ENCODE assay signal across 18 cellular contexts in the genomic region with DNA sequence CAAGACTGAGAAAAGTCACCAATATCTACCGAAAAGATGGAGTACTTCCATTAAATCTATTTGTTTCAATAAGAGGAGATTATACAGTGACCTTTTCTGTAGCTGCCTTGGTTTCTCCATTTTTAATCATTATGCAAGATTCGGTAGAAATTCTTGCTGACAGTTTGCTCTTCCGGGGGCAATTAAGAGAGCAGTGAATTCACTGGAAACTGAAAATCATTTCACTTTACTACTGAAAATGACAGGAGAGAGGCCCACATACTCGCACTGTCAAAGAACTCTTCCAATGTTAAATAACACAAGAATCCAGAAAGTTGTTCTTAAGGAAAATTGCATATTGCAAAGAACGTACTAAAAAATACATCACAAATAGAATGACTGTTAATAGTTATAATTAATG.
"Had no signal": no experiment of that assay in that cellular context is flagged by ENCODE, and none has a peak within 500 bp of the region (broad histone marks: within the 10 kb centered on the region; RNA-seq: fewer than 3 reads in every experiment).

No MANE protein-coding gene starts in this region.

- H3K4me3 ChIP-seq: coronary artery, dorsolateral prefrontal cortex, esophagus squamous epithelium, gastrocnemius medialis, heart right ventricle, left lung, lower lobe of right lung had no signal

- H3K4me1 ChIP-seq: esophagus squamous epithelium, gastrocnemius medialis, heart right ventricle, left lung, lower lobe of right lung had no signal

- H3K9me3 ChIP-seq: gastrocnemius medialis, lower lobe of right lung had no signal

- H3K36me3 ChIP-seq: esophagus squamous epithelium, gastrocnemius medialis, heart right ventricle, left lung, lower lobe of right lung had no signal

- DNase-seq: cerebellar nuclear complex; dermis blood vessel endothelial cell; dorsolateral prefrontal cortex; effector CD4-positive, alpha-beta T cell; effector memory CD4-positive, alpha-beta T cell; esophagus squamous epithelium; foreskin fibroblast; foreskin melanocyte; gastrocnemius medialis; glutamatergic neuron; heart right ventricle; hippocampal formation; left cardiac atrium; left lung; left ventricle myocardium superior; lower lobe of right lung; mesenchymal stem cell had no signal

- H3K27me3 ChIP-seq: dorsolateral prefrontal cortex, esophagus squamous epithelium, gastrocnemius medialis, heart right ventricle, left lung had no signal

- H3K27ac ChIP-seq: coronary artery, dorsolateral prefrontal cortex, esophagus squamous epithelium, gastrocnemius medialis, heart right ventricle, left lung, lower lobe of right lung had no signal
